In genomic region chr1:201828451-201828819, GRCh38 we compare ENCODE assay signal across 7 cellular contexts. TPM values are rescaled to one million over a fixed set of nuclear protein-coding genes. Genes with fewer than 3 reads are reported as not detected.
DNase-seq lines count a peak whose midpoint lies in the region; TF ChIP-seq lines count a peak whose summit lies in the region.

No MANE protein-coding gene starts in this region.

- no peak for TF ChIP-seq CTCF in Loucy (conservative IDR thresholded peaks at IDR 0.05; ENCODE audit: low read length)
- TF ChIP-seq CTCF in MCF 10A (IDR thresholded peaks at IDR 0.05; ENCODE audit: unreplicated experiment) = no peak
- no peak for TF ChIP-seq CTCF in osteocyte (IDR thresholded peaks at IDR 0.05)

- in situ Hi-C loops in KBM-7 (cut with MboI; ENCODE audit: low pct_unique_long_range_greater_than_20kb, low sequenced_read_pairs) = no loop called here

- DNase-seq in EL (peak; percentile 25), MCF 10A (ENCODE audit: unreplicated experiment) (no peak), osteocyte (ENCODE audit: extremely low spot score, unreplicated experiment) (no peak), retina (no peak), RPMI8226 (no peak), KBM-7 (no peak)

- no peaks in the 10 kb centered on the region for H3K9me3 Mint-ChIP-seq in MCF 10A (ENCODE audit: unreplicated experiment)
- H3K9me3 Mint-ChIP-seq in osteocyte (ENCODE audit: unreplicated experiment) = no peaks in the 10 kb centered on the region

- POLR2A ChIA-PET in MCF 10A (lab: Yijun Ruan, JAX) = interaction anchor here (0.6 to 2.9 kb wide), 16 partner anchors 8 to 367 kb away, joined by 3 to 78 read pairs (median 4); partner anchors contain the start of gene TIMM17A

- peaks cover 44% of the 10 kb centered on the region for H3K79me2 ChIP-seq in Loucy (ENCODE audit: insufficient read depth, low read length)

- no TSS peak for BruUV-seq in MCF 10A (replicated peaks; lab: Mats Ljungman, UMichigan)

- no peak overlapping the region for H2AFZ ChIP-seq in Loucy (ENCODE audit: low read length)

- H4K20me1 ChIP-seq in Loucy (ENCODE audit: insufficient read depth, low read length, poor library complexity, severe bottlenecking) = peaks cover 39% of the 10 kb centered on the region

- intact Hi-C loops in MCF 10A (cut with micrococcal nuclease) = no loop called here

- peaks cover 4% of the 10 kb centered on the region for H3K27me3 ChIP-seq in Loucy (ENCODE audit: insufficient read depth, low read length, poor library complexity, severe bottlenecking)

- H3K9me3 ChIP-seq in Loucy (ENCODE audit: insufficient read depth, low read depth, low read length) = no peaks in the 10 kb centered on the region

- H3K27ac Mint-ChIP-seq in MCF 10A (ENCODE audit: low read depth, unreplicated experiment) = no peak overlapping the region
- peak overlapping the region; percentile 74 for H3K27ac Mint-ChIP-seq in osteocyte (ENCODE audit: unreplicated experiment)

- CTCF ChIA-PET in MCF 10A (lab: Yijun Ruan, JAX) = interaction anchor here (0.6 to 6.2 kb wide), 23 partner anchors 9 to 393 kb away, joined by 3 to 96 read pairs (median 5); no protein-coding TSS in a partner anchor

- peak overlapping the region; percentile 87 for H3K4me3 ChIP-seq in Loucy (ENCODE audit: low read length, poor library complexity, severe bottlenecking)

- H3K4me1 Mint-ChIP-seq in MCF 10A (ENCODE audit: insufficient read depth, unreplicated experiment) (peaks cover 46% of the 10 kb centered on the region), osteocyte (ENCODE audit: unreplicated experiment) (peaks cover 65% of the 10 kb centered on the region)

- H3K27me3 Mint-ChIP-seq in MCF 10A (ENCODE audit: insufficient read depth, unreplicated experiment) = no peaks in the 10 kb centered on the region
- H3K27me3 Mint-ChIP-seq in osteocyte (ENCODE audit: unreplicated experiment) = no peaks in the 10 kb centered on the region

- peaks cover 39% of the 10 kb centered on the region for H3K4me1 ChIP-seq in Loucy (ENCODE audit: insufficient read depth, low read length, poor library complexity, severe bottlenecking)

- H3F3A ChIP-seq in Loucy (ENCODE audit: low read depth) = no peaks in the 10 kb centered on the region

- H3K9me2 ChIP-seq in Loucy (replicated peaks; ENCODE audit: low read depth, low read length) = no peaks in the 10 kb centered on the region

- peak overlapping the region; percentile 55 for H3K9ac ChIP-seq in Loucy (ENCODE audit: low read depth, low read length, poor library complexity, severe bottlenecking)

- peak overlapping the region; percentile 65 for H3K4me2 ChIP-seq in Loucy (ENCODE audit: low read depth, low read length, poor library complexity, severe bottlenecking)

- H3K36me3 ChIP-seq in Loucy (ENCODE audit: insufficient read depth, low read length) = no peaks in the 10 kb centered on the region

- H3K36me3 Mint-ChIP-seq in MCF 10A (ENCODE audit: insufficient read depth, unreplicated experiment) (peaks cover 11% of the 10 kb centered on the region), osteocyte (ENCODE audit: unreplicated experiment) (peaks cover 4% of the 10 kb centered on the region)

- H3K4me3 Mint-ChIP-seq in MCF 10A (ENCODE audit: unreplicated experiment) (peak overlapping the region; percentile 100), osteocyte (ENCODE audit: unreplicated experiment) (peak overlapping the region; percentile 97)

RNA-seq across cellular contexts. Expression of gene IPO9, which starts 0.5 kb away (rescaled TPM):
- 112 and 117 TPM in 2 replicates for total RNA-seq in MCF 10A (2022)
- total RNA-seq in osteocyte = 63.3 and 65.0 TPM in 2 replicates
